ENCODE assay signal across 2 cellular contexts in genomic region chr2:31286961-31287550, GRCh38.
TF ChIP-seq lines count a peak whose summit lies in the region.

No MANE protein-coding gene starts in this region.

TF ChIP-seq in SK-N-SH, 30 proteins besides CTCF, POLR2A, EP300 and RAD21 (continued from another document):
- no peak for TF ChIP-seq ZBTB33 (IDR thresholded peaks at IDR 0.05; ENCODE audit: borderline replicate concordance, low read depth)
- TF ChIP-seq SMC3 (IDR thresholded peaks at IDR 0.05; ENCODE audit: low read depth, low read length), result no peak
- no peak for TF ChIP-seq FOXJ3 (CRISPR knock-in tag; IDR thresholded peaks at IDR 0.05)
- no peak for TF ChIP-seq IRF3 (IDR thresholded peaks at IDR 0.05; ENCODE audit: low read depth, low read length)
- TF ChIP-seq GATA2 (CRISPR knock-in tag; IDR thresholded peaks at IDR 0.05), result no peak
- no peak for TF ChIP-seq PBX3 (IDR thresholded peaks at IDR 0.05)
- TF ChIP-seq TEAD4 (IDR thresholded peaks at IDR 0.05; ENCODE audit: borderline replicate concordance, insufficient read depth), result no peak
- no peak for TF ChIP-seq GABPA (IDR thresholded peaks at IDR 0.05; ENCODE audit: low read depth)
- no peak for TF ChIP-seq RXRA (IDR thresholded peaks at IDR 0.05; ENCODE audit: borderline replicate concordance, low read depth)
- no peak for TF ChIP-seq JUND (IDR thresholded peaks at IDR 0.05)

TF ChIP-seq in SK-N-SH treated with all-trans-retinoic acid at 6 μM for 48 hours, 23 proteins besides CTCF, POLR2A, EP300 and RAD21 (continued from another document):
- TF ChIP-seq TSHZ2 (CRISPR knock-in tag; IDR thresholded peaks at IDR 0.05) (no peak), CSRNP3 (CRISPR knock-in tag; IDR thresholded peaks at IDR 0.05) (no peak), ARNTL (CRISPR knock-in tag; IDR thresholded peaks at IDR 0.05; ENCODE audit: borderline replicate concordance, low read depth) (no peak), ISL1 (CRISPR knock-in tag; IDR thresholded peaks at IDR 0.05) (no peak), ESRRG (CRISPR knock-in tag; IDR thresholded peaks at IDR 0.05) (no peak), TCF4 (CRISPR knock-in tag; IDR thresholded peaks at IDR 0.05; ENCODE audit: borderline replicate concordance) (no peak), ZNF8 (CRISPR knock-in tag; IDR thresholded peaks at IDR 0.05) (no peak), PATZ1 (CRISPR knock-in tag; IDR thresholded peaks at IDR 0.05; ENCODE audit: borderline replicate concordance) (no peak), GLIS3 (CRISPR knock-in tag; IDR thresholded peaks at IDR 0.05) (no peak)
